Comparison of ENCODE assay signal across 8 cellular contexts in the genomic region with DNA sequence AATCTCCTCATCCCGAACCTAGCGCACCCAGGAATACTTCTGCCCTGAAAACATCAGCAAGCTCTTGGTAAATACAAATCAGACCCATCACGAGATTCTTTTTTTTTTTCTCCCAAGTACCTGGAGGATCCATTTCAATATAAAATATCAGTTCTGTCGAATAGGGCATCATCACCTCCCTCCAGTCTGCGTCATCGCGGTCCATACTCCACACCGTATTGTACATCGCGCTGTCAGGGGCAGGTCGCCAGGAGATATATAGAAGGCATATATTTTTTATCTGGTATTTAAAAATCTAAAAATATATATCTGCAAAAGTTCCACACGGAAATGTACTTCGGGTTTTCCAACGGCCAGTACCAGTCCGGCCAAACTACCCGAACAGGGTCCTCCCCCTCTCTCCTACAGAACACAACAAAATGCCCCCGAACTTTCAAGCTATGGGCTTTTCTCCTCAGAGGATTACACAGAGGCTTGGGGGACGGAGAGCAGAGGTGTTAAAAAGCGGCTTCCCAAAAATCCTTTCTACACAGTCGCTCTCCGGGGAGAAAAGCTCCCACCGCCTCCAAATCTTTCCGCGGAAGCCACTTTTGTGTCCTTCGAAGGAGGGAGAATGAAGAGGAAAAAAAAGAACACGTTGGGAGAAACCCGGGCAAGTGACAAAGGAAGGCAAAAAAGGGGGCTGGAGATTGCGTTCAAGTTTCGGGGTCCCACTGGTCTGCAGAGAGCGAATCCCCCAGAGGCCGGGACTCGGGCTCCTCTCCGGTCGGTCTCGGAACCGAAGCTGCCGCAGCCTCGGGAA. TPM values are rescaled to one million over a fixed set of nuclear protein-coding genes. Genes with fewer than 3 reads are reported as not detected.
DNase-seq lines count a peak whose midpoint lies in the region; ATAC-seq and TF ChIP-seq lines count a peak whose summit lies in the region.

No MANE protein-coding gene starts in this region.

- DNase-seq in AG10803 (ENCODE audit: low read depth) (no peak), SJCRH30 (peak; percentile 32 to 62), spleen (peak; percentile 77)

- H3K36me3 ChIP-seq in HUES6 (ENCODE audit: control insufficient read depth, insufficient read depth, low read length) (no peaks in the 10 kb centered on the region), SJCRH30 (no peaks in the 10 kb centered on the region), iPS-20b (ENCODE audit: insufficient read depth, low read depth, low read length) (no peaks in the 10 kb centered on the region), spleen (no peaks in the 10 kb centered on the region)

- peaks cover 11% of the 10 kb centered on the region; the same call in 1 of the 2 replicates for H3K27me3 ChIP-seq in HUES6 (ENCODE audit: control insufficient read depth, insufficient read depth, low read length)
- no peaks in the 10 kb centered on the region for H3K27me3 ChIP-seq in SJCRH30
- H3K27me3 ChIP-seq in iPS-20b (ENCODE audit: insufficient read depth, low read length) = peaks cover 21% of the 10 kb centered on the region
- peaks cover 0 to 41% (median 0%) of the 10 kb centered on the region in 7 donors for H3K27me3 ChIP-seq in spleen (replicated peaks in 1 of 7)

- peak overlapping the region; percentile 99 for H3K9ac ChIP-seq in HUES6 (ENCODE audit: low read length)
- H3K9ac ChIP-seq in iPS-20b (ENCODE audit: low read depth, low read length) = peak overlapping the region; percentile 96

- no peak for TF ChIP-seq POLR2A in spleen (IDR thresholded peaks at IDR 0.05)

- WGBS in spleen, 5 donors = 1% methylated on average over 38 of the region's 38 CpGs

- H3K9me3 ChIP-seq in HUES6 (ENCODE audit: control insufficient read depth, insufficient read depth, low read depth, low read length) (no peaks in the 10 kb centered on the region), SJCRH30 (replicated peaks) (no peaks in the 10 kb centered on the region), iPS-20b (ENCODE audit: insufficient read depth, low read depth, low read length) (no peaks in the 10 kb centered on the region), spleen (no peaks in the 10 kb centered on the region)

- peak overlapping the region; percentile 99 for H3K27ac ChIP-seq in HUES6 (ENCODE audit: low read depth, low read length)
- peak overlapping the region; percentile 98 for H3K27ac ChIP-seq in SJCRH30
- H3K27ac ChIP-seq in angular gyrus (ENCODE audit: low read depth, low read length) = peak overlapping the region; percentile 100
- peak overlapping the region; percentile 99 for H3K27ac ChIP-seq in iPS-20b (ENCODE audit: low read length)
- H3K27ac ChIP-seq in spleen = peak overlapping the region; percentile 89 to 93 (median 91)

- ATAC-seq in HG03460 (IDR thresholded peaks at IDR 0.05; ENCODE audit: unreplicated experiment) (no peak), HG03520 (IDR thresholded peaks at IDR 0.05; ENCODE audit: unreplicated experiment) (no peak)

- TF ChIP-seq CTCF in AG10803 (conservative IDR thresholded peaks at IDR 0.05; ENCODE audit: low read length) = no peak
- TF ChIP-seq CTCF in spleen (IDR thresholded peaks at IDR 0.05 in 8 of 11, conservative IDR thresholded peaks at IDR 0.05 in 3 of 11) = no peak

- intact Hi-C loops in spleen (cut with DNase I; ENCODE audit: low total_unique reads) = no loop called here

- H3K4me1 ChIP-seq in HUES6 (ENCODE audit: control insufficient read depth, insufficient read depth, low read length) (peaks cover 21% of the 10 kb centered on the region; the same call in 1 of the 2 replicates), SJCRH30 (peaks cover 14% of the 10 kb centered on the region), iPS-20b (ENCODE audit: insufficient read depth, low read length) (peaks cover 17% of the 10 kb centered on the region; the same call in 1 of the 2 replicates), spleen (peaks cover 6 to 52% (median 28%) of the 10 kb centered on the region in 6 donors)

- peak overlapping the region; percentile 76 for H3K4me3 ChIP-seq in AG10803 (ENCODE audit: low read length)
- H3K4me3 ChIP-seq in HUES6 (ENCODE audit: low read depth, low read length) = peak overlapping the region; percentile 74
- H3K4me3 ChIP-seq in SJCRH30 = peak overlapping the region; percentile 66
- peak overlapping the region; percentile 93 for H3K4me3 ChIP-seq in iPS-20b (ENCODE audit: low read length)
- peak overlapping the region; percentile 61 to 79 (median 71) for H3K4me3 ChIP-seq in spleen

RNA-seq across cellular contexts. Expression of a gene that starts 0.5 kb away (rescaled TPM):
- 19.5 and 23.5 TPM in 2 replicates for total RNA-seq in SJCRH30 (2014; rRNA removed; shearing (Covaris generic))
- total RNA-seq in spleen = 10 to 100 TPM; 22.2 to 45.9 (median 29.1) TPM
- polyA plus RNA-seq in spleen = 1 to 10 TPM; 3.1 to 8.2 (median 7.2) TPM

RNA-seq across cellular contexts. Expression of a gene that starts 43.0 kb away (rescaled TPM):
- total RNA-seq in SJCRH30 (2014; rRNA removed; shearing (Covaris generic)) = not detected in 2 replicates
- 1 to 10 TPM in 4 of 7 donors, under 1 TPM in 1, not detected in 2; 0.85 to 3.2 (median 1.6) TPM for total RNA-seq in spleen
- 1 to 10 TPM in 2 of 3 donors, under 1 TPM in 1; 0.96 to 2.2 (median 1.4) TPM for polyA plus RNA-seq in spleen

RNA-seq across cellular contexts. Expression of a gene that starts 44.4 kb away (rescaled TPM):
- not detected in 2 replicates for total RNA-seq in SJCRH30 (2014; rRNA removed; shearing (Covaris generic))
- total RNA-seq in spleen = not detected
- polyA plus RNA-seq in spleen = not detected
